20 cellular contexts compared by ENCODE assay signal in genomic region chr13:110664074-110664473, GRCh38. TPM values are rescaled to one million over a fixed set of nuclear protein-coding genes. Genes with fewer than 3 reads are reported as not detected.
DNase-seq lines count a peak whose midpoint lies in the region; ATAC-seq and TF ChIP-seq lines count a peak whose summit lies in the region.
"Had no signal": no experiment of that assay in that cellular context is flagged by ENCODE, and none has a peak within 500 bp of the region (broad histone marks: within the 10 kb centered on the region; RNA-seq: fewer than 3 reads in every experiment).

No MANE protein-coding gene starts in this region.

- TF ChIP-seq CTCF in CD14-positive monocyte (IDR thresholded peaks at IDR 0.05) (no peak), activated B cell treated with CpG ODN at 0.5 μM for 24 hours (IDR thresholded peaks at IDR 0.05) (no peak), spleen (IDR thresholded peaks at IDR 0.05 in 8 of 11, conservative IDR thresholded peaks at IDR 0.05 in 3 of 11) (no peak), heart right ventricle (IDR thresholded peaks at IDR 0.05) (no peak)

- H3K4me3 Mint-ChIP-seq in CD14-positive monocyte (peak overlapping the region; percentile 47 to 90), activated B cell treated with CpG ODN at 0.5 μM for 24 hours (peak overlapping the region; percentile 11)
- H3K4me3 Mint-ChIP-seq: CD8-positive, alpha-beta T cell; HFFc6 had no signal

- no peaks in the 10 kb centered on the region for H3K9me3 Mint-ChIP-seq in CD14-positive monocyte
- H3K9me3 Mint-ChIP-seq in activated B cell treated with CpG ODN at 0.5 μM for 24 hours: peaks cover 3% of the 10 kb centered on the region

- peaks cover 0 to 1% (median 0%) of the 10 kb centered on the region in 3 donors for H3K27me3 Mint-ChIP-seq in CD14-positive monocyte (ENCODE audit: low read depth in 3 of 3)
- no peaks in the 10 kb centered on the region for H3K27me3 Mint-ChIP-seq in activated B cell treated with CpG ODN at 0.5 μM for 24 hours

- H3K27ac Mint-ChIP-seq in CD14-positive monocyte (peak overlapping the region; percentile 97 to 99 (median 98)), activated B cell treated with CpG ODN at 0.5 μM for 24 hours (no peak overlapping the region)
- H3K27ac Mint-ChIP-seq: CD8-positive, alpha-beta T cell; HFFc6 had no signal

- H3K27ac ChIP-seq in spleen: peak overlapping the region in 7 of 8 donors; percentile 25 to 93 (median 85)
- H3K27ac ChIP-seq in heart right ventricle: peak overlapping the region in 1 of 10 donors; percentile 77
- H3K27ac ChIP-seq: BLaER1, HL-60, RWPE1 had no signal

- H3K36me3 ChIP-seq in spleen (peaks cover 0 to 100% (median 38%) of the 10 kb centered on the region in 6 donors), heart right ventricle (peaks cover 0 to 96% (median 45%) of the 10 kb centered on the region in 9 donors)

- POLR2A ChIA-PET in activated B cell treated with CpG ODN at 0.5 μM for 24 hours (lab: Charles Lee): interaction anchor here (1.7 to 3.4 kb wide), 3 partner anchors 12 to 51 kb away, joined by 4 to 40 read pairs (median 8); no protein-coding TSS in a partner anchor

- no peak for TF ChIP-seq POLR2A in spleen (IDR thresholded peaks at IDR 0.05)

- ATAC-seq in activated B cell treated with CpG ODN at 0.5 μM for 24 hours (ENCODE audit: low read depth) (no peak), heart right ventricle (no peak)
- ATAC-seq: CD8-positive, alpha-beta T cell had no signal

- peak overlapping the region in 1 of 8 donors; percentile 54 for H3K4me3 ChIP-seq in spleen
- H3K4me3 ChIP-seq in heart right ventricle: no peak overlapping the region
- H3K4me3 ChIP-seq: BLaER1 had no signal

- CTCF ChIA-PET in activated B cell treated with CpG ODN at 0.5 μM for 24 hours (lab: Charles Lee): interaction anchor here (1.1 kb wide), 1 partner anchor 12 kb away, joined by 3 read pairs; no protein-coding TSS in a partner anchor

- H3K4me1 Mint-ChIP-seq in CD14-positive monocyte (peaks cover 80% of the 10 kb centered on the region), activated B cell treated with CpG ODN at 0.5 μM for 24 hours (peaks cover 73% of the 10 kb centered on the region)

- WGBS in spleen, 5 donors: 68 to 86% (median 85%) methylated on average over 7 of the region's 7 CpGs
- 92 to 97% methylated on average over 7 of the region's 7 CpGs for WGBS in heart right ventricle, 2 donors

- H3K36me3 Mint-ChIP-seq in CD14-positive monocyte: peaks cover 42 to 65% of the 10 kb centered on the region in 2 donors
- peaks cover 82% of the 10 kb centered on the region for H3K36me3 Mint-ChIP-seq in activated B cell treated with CpG ODN at 0.5 μM for 24 hours (ENCODE audit: low read depth)

- H3K9me3 ChIP-seq in spleen (peaks cover 0 to 11% (median 2%) of the 10 kb centered on the region in 8 donors), heart right ventricle (peaks cover 0 to 16% (median 3%) of the 10 kb centered on the region in 11 donors)

- H3K4me1 ChIP-seq in spleen: peaks cover 6 to 69% (median 42%) of the 10 kb centered on the region in 6 donors
- H3K4me1 ChIP-seq in heart right ventricle: peaks cover 0 to 29% (median 0%) of the 10 kb centered on the region in 9 donors
- H3K4me1 ChIP-seq: BLaER1 had no signal

- DNase-seq in CD14-positive monocyte (ENCODE audit: low spot score) (no peak), GF-D8 (lab: John Stamatoyannopoulos, UW) (peak; percentile 23), activated B cell treated with CpG ODN at 0.5 μM for 24 hours (no peak), spleen (peak; percentile 80), NK-92 (lab: John Stamatoyannopoulos, UW; ENCODE audit: unreplicated experiment) (no peak), heart right ventricle (no peak), HCEC 1CT (no peak)
- DNase-seq: CD8-positive, alpha-beta T cell; DND-41; H7; HFFc6; KG1; NCI-H1694; NCI-H2081 treated with DMSO at 0.1 percent for 48 hours; NCI-H446; NCI-H526 treated with DMSO at 0.1 percent for 48 hours; SHP77 treated with DMSO at 0.1 percent for 48 hours had no signal

- intact Hi-C loops in CD14-positive monocyte (cut with micrococcal nuclease) (loop anchor here (5.0 to 10.0 kb wide), 3 partner anchors 33 to 251 kb away; partner anchors contain the start of gene ANKRD10 (in 1 of the 2)), activated B cell treated with CpG ODN at 0.5 μM for 24 hours (cut with micrococcal nuclease) (no loop called here), spleen (cut with DNase I; ENCODE audit: low total_unique reads) (no loop called here), heart right ventricle (cut with DNase I) (no loop called here)

- H3K27me3 ChIP-seq in spleen (replicated peaks in 1 of 7) (no peaks in the 10 kb centered on the region), heart right ventricle (no peaks in the 10 kb centered on the region)
- H3K27me3 ChIP-seq: BLaER1 had no signal

RNA-seq across cellular contexts. Expression of gene CARS2, which starts 41.8 kb away (rescaled TPM):
- polyA plus RNA-seq in CD14-positive monocyte (100 to 1,000 TPM; 130 to 227 TPM), spleen (100 to 1,000 TPM in 2 of 3 donors, 10 to 100 TPM in 1; 69.5 to 109 (median 105) TPM), heart right ventricle (100 to 1,000 TPM in 1 of 2 donors, 10 to 100 TPM in 1; 61.3 to 103 TPM)
- total RNA-seq in activated B cell treated with CpG ODN at 0.5 μM for 24 hours (90.1 and 115 TPM in 2 replicates), spleen (100 to 1,000 TPM in 1 of 7 donors, 10 to 100 TPM in 6; 63.9 to 113 (median 77.9) TPM), heart right ventricle (10 to 100 TPM; 35.2 to 53.5 (median 42.8) TPM)

RNA-seq across cellular contexts. Expression of gene NAXD, which starts 48.7 kb away (rescaled TPM):
- polyA plus RNA-seq in CD14-positive monocyte (1 to 10 TPM; 7.4 to 8.5 TPM), spleen (10 to 100 TPM; 25.1 to 40.9 (median 35.8) TPM), heart right ventricle (10 to 100 TPM; 22.1 to 43.4 TPM)
- total RNA-seq in activated B cell treated with CpG ODN at 0.5 μM for 24 hours (31.1 and 32.7 TPM in 2 replicates), spleen (10 to 100 TPM; 27.1 to 35.5 (median 34.0) TPM), heart right ventricle (10 to 100 TPM; 24.7 to 33.9 (median 27.8) TPM)

RNA-seq across cellular contexts. Expression of gene ING1, which starts 49.4 kb away (rescaled TPM):
- polyA plus RNA-seq in CD14-positive monocyte (10 to 100 TPM in 1 of 2 donors, 1 to 10 TPM in 1; 8.4 to 11.8 TPM), spleen (10 to 100 TPM; 10.5 to 16.0 (median 12.0) TPM), heart right ventricle (10 to 100 TPM in 1 of 2 donors, 1 to 10 TPM in 1; 5.4 to 15.6 TPM)
- total RNA-seq in activated B cell treated with CpG ODN at 0.5 μM for 24 hours (14.3 and 15.3 TPM in 2 replicates), spleen (10 to 100 TPM; 15.1 to 32.4 (median 22.9) TPM), heart right ventricle (1 to 10 TPM; 4.1 to 9.3 (median 6.3) TPM)

Comparison
In these comparisons a context has a peak if more than half of its experiments do, and no peak if none do; other contexts are left out.
1. DNase-seq: peak in GF-D8 (single experiment) and spleen (single experiment); none in CD14-positive monocyte (single experiment), activated B cell treated with CpG ODN at 0.5 μM for 24 hours (single experiment), NK-92 (single experiment), heart right ventricle (0 of 2) and HCEC 1CT (single experiment).
2. intact Hi-C loops: an anchor here in CD14-positive monocyte (5.0 to 10.0 kb wide); none called in activated B cell treated with CpG ODN at 0.5 μM for 24 hours, spleen and heart right ventricle.